Comparison of ENCODE assay signal across 9 cellular contexts in the genomic region with DNA sequence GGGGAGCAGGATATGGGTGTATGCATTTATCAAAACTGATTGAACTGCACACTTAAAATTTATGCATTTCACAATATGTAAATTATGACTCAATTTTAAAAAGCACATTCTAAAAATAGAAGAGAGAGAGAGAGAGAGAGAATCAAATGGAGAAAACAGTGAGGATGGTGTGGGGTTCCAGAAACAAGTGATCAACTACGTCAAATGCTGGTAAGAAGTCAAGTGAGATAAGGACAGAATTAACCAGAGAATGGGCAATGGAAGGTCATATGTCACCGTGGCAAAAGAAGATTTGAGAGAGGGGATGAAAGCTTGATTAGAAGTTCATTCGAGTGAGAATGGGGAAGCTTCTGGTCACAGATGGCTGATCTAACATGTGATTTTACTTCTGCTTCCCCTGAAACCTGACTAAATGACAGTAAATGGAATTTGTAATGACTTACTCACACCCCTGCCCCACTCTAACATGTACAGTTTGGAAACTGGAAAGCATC.
DNase-seq lines count a peak whose midpoint lies in the region; ATAC-seq, FAIRE-seq and TF ChIP-seq lines count a peak whose summit lies in the region.
"Had no signal": no experiment of that assay in that cellular context is flagged by ENCODE, and none has a peak within 500 bp of the region (broad histone marks: within the 10 kb centered on the region; RNA-seq: fewer than 3 reads in every experiment).

No MANE protein-coding gene starts in this region.

- no peaks in the 10 kb centered on the region for H4K20me1 ChIP-seq in OCI-LY3 (ENCODE audit: insufficient read depth, low read length)

- H3K9ac ChIP-seq in OCI-LY3 (ENCODE audit: low read length) (peak overlapping the region; percentile 94), kidney (ENCODE audit: low read length in 2 of 2) (no peak overlapping the region), colonic mucosa (ENCODE audit: low read depth in 2 of 2, low read length in 2 of 2) (no peak overlapping the region)

- H3K4me1 ChIP-seq in OCI-LY3 (ENCODE audit: low read length) (peaks cover 60% of the 10 kb centered on the region), kidney (ENCODE audit: control insufficient read depth in 1 of 2, insufficient read depth in 1 of 2, low read depth in 1 of 2, low read length in 2 of 2) (no peaks in the 10 kb centered on the region), colonic mucosa (no peaks in the 10 kb centered on the region)
- H3K4me1 ChIP-seq: pancreas had no signal

- intact Hi-C loops in kidney (cut with DNase I) = no loop called here
- intact Hi-C loops in colonic mucosa (cut with DNase I) = no loop called here

- DNase-seq in kidney tubule cell (ENCODE audit: low spot score) = peak; percentile 80
- DNase-seq in occipital lobe (lab: John Stamatoyannopoulos, UW) = no peak
- DNase-seq in kidney = no peak
- DNase-seq in colonic mucosa = no peak
- no peak for DNase-seq in 8988T
- DNase-seq: pancreas had no signal

- peak overlapping the region; percentile 99 for H3K27ac ChIP-seq in OCI-LY3 (ENCODE audit: low read length)
- H3K27ac ChIP-seq in kidney (ENCODE audit: low read depth in 2 of 2, low read length in 2 of 2) = no peak overlapping the region
- no peak overlapping the region for H3K27ac ChIP-seq in colonic mucosa
- H3K27ac ChIP-seq: pancreas had no signal

- H3K36me3 ChIP-seq in OCI-LY3 (replicated peaks; ENCODE audit: low read depth, low read length) = peaks cover 8% of the 10 kb centered on the region
- H3K36me3 ChIP-seq in kidney (ENCODE audit: control insufficient read depth in 1 of 2, insufficient read depth in 2 of 2, low read length in 2 of 2) = no peaks in the 10 kb centered on the region
- H3K36me3 ChIP-seq in colonic mucosa = no peaks in the 10 kb centered on the region
- H3K36me3 ChIP-seq: pancreas had no signal

- no peaks in the 10 kb centered on the region for H3K79me2 ChIP-seq in OCI-LY3 (ENCODE audit: low read length)

- H3K4me3 ChIP-seq in OCI-LY3 (ENCODE audit: low read length) (no peak overlapping the region; the same call in 1 of the 2 replicates), kidney (ENCODE audit: low read length in 2 of 2) (no peak overlapping the region), colonic mucosa (no peak overlapping the region)
- H3K4me3 ChIP-seq: pancreas had no signal

- H3K9me3 ChIP-seq in OCI-LY3 (ENCODE audit: insufficient read depth, low read length) = peaks cover 5% of the 10 kb centered on the region; the same call in 1 of the 2 replicates
- H3K9me3 ChIP-seq in kidney (ENCODE audit: control insufficient read depth in 1 of 2, low read length in 2 of 2) = no peaks in the 10 kb centered on the region
- H3K9me3 ChIP-seq in colonic mucosa = no peaks in the 10 kb centered on the region
- H3K9me3 ChIP-seq: pancreas had no signal

- TF ChIP-seq CTCF in OCI-LY3 (IDR thresholded peaks at IDR 0.05; ENCODE audit: low read depth, low read length) (no peak), kidney (IDR thresholded peaks at IDR 0.05; ENCODE audit: borderline replicate concordance, extremely low read depth, insufficient read depth) (no peak), colonic mucosa (IDR thresholded peaks at IDR 0.05) (no peak)

- ATAC-seq in GM18517 (IDR thresholded peaks at IDR 0.05; ENCODE audit: unreplicated experiment) (peak; percentile 69), HG02588 (IDR thresholded peaks at IDR 0.05; ENCODE audit: unreplicated experiment) (peak; percentile 86)

- no peaks in the 10 kb centered on the region for H3K27me3 ChIP-seq in OCI-LY3 (ENCODE audit: low read depth, low read length)
- no peaks in the 10 kb centered on the region for H3K27me3 ChIP-seq in colonic mucosa
- H3K27me3 ChIP-seq: pancreas had no signal

- H2AFZ ChIP-seq in OCI-LY3 (ENCODE audit: low read depth, low read length) = no peak overlapping the region

- no peak for FAIRE-seq in kidney (lab: Jason Lieb, UNC)
- FAIRE-seq: pancreas had no signal

- peak overlapping the region; percentile 75 for H3K4me2 ChIP-seq in OCI-LY3 (ENCODE audit: low read length)
